Comparison of ENCODE assay signal across 1 cellular context in genomic region chr11:1262172-1263006, GRCh38.
A peak's percentile ranks its signal among the peaks of the same experiment; 100 is the strongest.
TF ChIP-seq lines count a peak whose summit lies in the region.

No MANE protein-coding gene starts in this region.

TF ChIP-seq in HCT116, 20 proteins besides CTCF, POLR2A, EP300 and RAD21 (continued from another document):
- TF ChIP-seq REST (IDR thresholded peaks at IDR 0.05; ENCODE audit: low read depth): no peak
- TF ChIP-seq JUND (IDR thresholded peaks at IDR 0.05): no peak
- TF ChIP-seq SRF (IDR thresholded peaks at IDR 0.05; ENCODE audit: low read depth): no peak
- TF ChIP-seq EZH2phosphoT487 (IDR thresholded peaks at IDR 0.05; ENCODE audit: borderline replicate concordance): no peak
- TF ChIP-seq SIN3A (IDR thresholded peaks at IDR 0.05; ENCODE audit: low read depth): no peak
- no peak for TF ChIP-seq EZH2 (IDR thresholded peaks at IDR 0.05)
- TF ChIP-seq ZFX (IDR thresholded peaks at IDR 0.05): peak; percentile 49; the same call in 1 of the 2 replicates
TF ChIP-seq in HCT116: peak in this region for 3.
